Comparison of ENCODE assay signal across 8 cellular contexts in genomic region chr17:8138672-8139371, GRCh38. TPM values are rescaled to one million over a fixed set of nuclear protein-coding genes. Genes with fewer than 3 reads are reported as not detected.
DNase-seq lines count a peak whose midpoint lies in the region; ATAC-seq and TF ChIP-seq lines count a peak whose summit lies in the region.

No MANE protein-coding gene starts in this region.

- peak; percentile 52 for TF ChIP-seq POLR2A in GM19099 (IDR thresholded peaks at IDR 0.05; ENCODE audit: extremely low read depth, insufficient read length, low read depth)

- no peaks in the 10 kb centered on the region for H3K27me3 ChIP-seq in layer of hippocampus (ENCODE audit: control insufficient read depth, insufficient read depth, low read length)

- ATAC-seq in HG03378 (IDR thresholded peaks at IDR 0.05; ENCODE audit: unreplicated experiment) = peak; percentile 62

- DNase-seq in Ammon's horn (ENCODE audit: low spot score) = peak; percentile 90
- DNase-seq in NCI-H460 (ENCODE audit: extremely low read depth, low read depth) = peak; percentile 98
- DNase-seq in activated CD4-positive, alpha-beta T cell treated with anti-CD3 and anti-CD28 coated beads for 24 hours (ENCODE audit: low read depth in 2 of 2) = peak; percentile 97 to 98
- DNase-seq in stimulated activated CD4-positive, alpha-beta T cell treated with anti-CD3 and anti-CD28 coated beads, Interleukin-1b, Interleukin-23, amount 100 ng/mL, for 24 hours (ENCODE audit: low read depth in 4 of 4, low spot score in 1 of 4) = peak; percentile 91 to 97 (median 96)

- H3K27ac ChIP-seq in cingulate gyrus (ENCODE audit: low read depth, low read length) = peak overlapping the region; percentile 85
- peak overlapping the region; percentile 86 for H3K27ac ChIP-seq in layer of hippocampus (ENCODE audit: low read depth, low read length)

RNA-seq across cellular contexts. Expression of gene PER1, which starts 13.4 kb away (rescaled TPM):
- total RNA-seq in NCI-H460 (2014; rRNA removed; shearing (Covaris generic)) = 4.6 and 6.5 TPM in 2 replicates
- polyA plus RNA-seq in NCI-H460 (2014; cell fraction: nucleus; rRNA removed) = 5.3 and 12.2 TPM in 2 replicates

RNA-seq across cellular contexts. Expression of gene HES7, which starts 14.9 kb away (rescaled TPM):
- total RNA-seq in NCI-H460 (2014; rRNA removed; shearing (Covaris generic)) = 9.0 and 9.4 TPM in 2 replicates
- 13.3 and 23.4 TPM in 2 replicates for polyA plus RNA-seq in NCI-H460 (2014; cell fraction: nucleus; rRNA removed)

RNA-seq across cellular contexts. Expression of gene ALOXE3, which starts 20.5 kb away (rescaled TPM):
- total RNA-seq in NCI-H460 (2014; rRNA removed; shearing (Covaris generic)) = 0.06 TPM in 1 of 2 replicates, not detected in the other
- polyA plus RNA-seq in NCI-H460 (2014; cell fraction: nucleus; rRNA removed) = 0.49 TPM in 1 of 2 replicates, not detected in the other

RNA-seq across cellular contexts. Expression of gene VAMP2, which starts 23.9 kb away (rescaled TPM):
- total RNA-seq in NCI-H460 (2014; rRNA removed; shearing (Covaris generic)) = 6.0 and 8.0 TPM in 2 replicates
- 22.7 and 31.1 TPM in 2 replicates for polyA plus RNA-seq in NCI-H460 (2014; cell fraction: nucleus; rRNA removed)

RNA-seq across cellular contexts. Expression of gene TMEM107, which starts 37.4 kb away (rescaled TPM):
- total RNA-seq in NCI-H460 (2014; rRNA removed; shearing (Covaris generic)) = 26.6 and 27.9 TPM in 2 replicates
- polyA plus RNA-seq in NCI-H460 (2014; cell fraction: nucleus; rRNA removed) = 40.3 and 47.0 TPM in 2 replicates

Comparison
In these comparisons a context has a peak if more than half of its experiments do, and no peak if none do; other contexts are left out.
1. Peak in every context shown above with its lines: DNase-seq, ATAC-seq and H3K27ac ChIP-seq.